10 cellular contexts compared by ENCODE assay signal in genomic region chr7:15199482-15199881, GRCh38.
DNase-seq lines count a peak whose midpoint lies in the region; ATAC-seq and TF ChIP-seq lines count a peak whose summit lies in the region.
"Had no signal": no experiment of that assay in that cellular context is flagged by ENCODE, and none has a peak within 500 bp of the region (broad histone marks: within the 10 kb centered on the region; RNA-seq: fewer than 3 reads in every experiment).

No MANE protein-coding gene starts in this region.

- TF ChIP-seq CTCF in brain (conservative IDR thresholded peaks at IDR 0.05): peak; percentile 61 to 70

- no peak overlapping the region for H3K4me3 Mint-ChIP-seq in brain
- no peak overlapping the region for H3K4me3 Mint-ChIP-seq in stimulated activated naive CD8-positive, alpha-beta T cell treated with anti-CD3 and anti-CD28 coated beads, Interleukin-15, amount 100 ng/mL, for 72 hours

- ATAC-seq in stimulated activated naive CD8-positive, alpha-beta T cell treated with anti-CD3 and anti-CD28 coated beads, Interleukin-15, amount 100 ng/mL, for 72 hours: no peak

- DNase-seq in DMS53 (lab: John Stamatoyannopoulos, UW) (peak; percentile 42), DMS53 treated with DMSO at 0.1 percent for 48 hours (lab: John Stamatoyannopoulos, UW; ENCODE audit: unreplicated experiment) (no peak), LoVo (ENCODE audit: low spot score) (peak; percentile 8), midbrain (lab: John Stamatoyannopoulos, UW) (peak; percentile 13), G401 (ENCODE audit: low spot score) (no peak), T-helper 1 cell (no peak)
- DNase-seq in stimulated activated naive CD8-positive, alpha-beta T cell treated with anti-CD3 and anti-CD28 coated beads, Interleukin-15, amount 100 ng/mL, for 72 hours: no peak
- DNase-seq: activated naive CD4-positive, alpha-beta T cell treated with anti-CD3 and anti-CD28 coated beads, Interleukin-2, amount 50 U/mL, for 16 hours; stomach had no signal

- in situ Hi-C loops in G401 (cut with HindIII; ENCODE audit: low sequenced_read_pairs): no loop called here

- no peaks in the 10 kb centered on the region for H3K9me3 Mint-ChIP-seq in brain
- H3K9me3 Mint-ChIP-seq in stimulated activated naive CD8-positive, alpha-beta T cell treated with anti-CD3 and anti-CD28 coated beads, Interleukin-15, amount 100 ng/mL, for 72 hours: peaks cover 0 to 5% of the 10 kb centered on the region in 2 donors

- peaks cover 5% of the 10 kb centered on the region for H3K27me3 Mint-ChIP-seq in brain
- H3K27me3 Mint-ChIP-seq in stimulated activated naive CD8-positive, alpha-beta T cell treated with anti-CD3 and anti-CD28 coated beads, Interleukin-15, amount 100 ng/mL, for 72 hours: no peaks in the 10 kb centered on the region

- no peaks in the 10 kb centered on the region for H3K36me3 Mint-ChIP-seq in brain

- no peak overlapping the region for H3K27ac Mint-ChIP-seq in brain
- H3K27ac Mint-ChIP-seq in stimulated activated naive CD8-positive, alpha-beta T cell treated with anti-CD3 and anti-CD28 coated beads, Interleukin-15, amount 100 ng/mL, for 72 hours: no peak overlapping the region

- peaks cover 9% of the 10 kb centered on the region for H3K4me1 Mint-ChIP-seq in brain
- H3K4me1 Mint-ChIP-seq in stimulated activated naive CD8-positive, alpha-beta T cell treated with anti-CD3 and anti-CD28 coated beads, Interleukin-15, amount 100 ng/mL, for 72 hours: no peaks in the 10 kb centered on the region

Comparison
In these comparisons a context has a peak if more than half of its experiments do, and no peak if none do; other contexts are left out.
1. DNase-seq: peak in DMS53 (single experiment), LoVo (single experiment) and midbrain (single experiment); none in DMS53 treated with DMSO at 0.1 percent for 48 hours (single experiment), stimulated activated naive CD8-positive, alpha-beta T cell treated with anti-CD3 and anti-CD28 coated beads, Interleukin-15, amount 100 ng/mL, for 72 hours (0 of 2), G401 (single experiment) and T-helper 1 cell (0 of 5).